Comparison of ENCODE assay signal across 16 cellular contexts in genomic region chr9:89850153-89850552, GRCh38.
A peak's percentile ranks its signal among the peaks of the same experiment; 100 is the strongest.
DNase-seq lines count a peak whose midpoint lies in the region; ATAC-seq and TF ChIP-seq lines count a peak whose summit lies in the region.
"Had no signal": no experiment of that assay in that cellular context is flagged by ENCODE, and none has a peak within 500 bp of the region (broad histone marks: within the 10 kb centered on the region; RNA-seq: fewer than 3 reads in every experiment).

No MANE protein-coding gene starts in this region.

- H3K4me3 ChIP-seq in adipocyte (ENCODE audit: low read length), result peak overlapping the region; percentile 20
- H3K4me3 ChIP-seq in lower leg skin (ENCODE audit: low read depth, poor library complexity, severe bottlenecking), result no peak overlapping the region
- H3K4me3 ChIP-seq in esophagus muscularis mucosa, result no peak overlapping the region
- H3K4me3 ChIP-seq: GM23338 had no signal

- 78 to 88% methylated on average over 3 of the region's 3 CpGs for WGBS in lower leg skin, 2 donors
- 90% methylated on average over 3 of the region's 3 CpGs for WGBS in esophagus muscularis mucosa

- no peak overlapping the region for H3K9ac ChIP-seq in adipocyte (ENCODE audit: low read length)

- no peaks in the 10 kb centered on the region for H3K36me3 Mint-ChIP-seq in activated T-helper 1 cell treated with anti-CD3 and anti-CD28 coated beads, Interleukin-12 subunit alpha, Interleukin-12 subunit beta, Interleukin-2, Interleukin-4 antibody, amounts not matched to agents 30 ng/mL and 10 ng/mL and 1 ng/mL, durations not matched to agents 14 hours and 24 hours and 36 hours (ENCODE audit: low read depth)
- H3K36me3 Mint-ChIP-seq: CD14-positive monocyte; CD8-positive, alpha-beta T cell had no signal

- TF ChIP-seq CTCF in lower leg skin (IDR thresholded peaks at IDR 0.05), result no peak
- TF ChIP-seq CTCF in GM13976 (IDR thresholded peaks at IDR 0.05; ENCODE audit: borderline replicate concordance, control extremely low read depth, extremely low read depth, insufficient read depth, missing control alignments), result no peak
- no peak for TF ChIP-seq CTCF in esophagus muscularis mucosa (IDR thresholded peaks at IDR 0.05)

- H3K27me3 Mint-ChIP-seq in activated T-helper 1 cell treated with anti-CD3 and anti-CD28 coated beads, Interleukin-12 subunit alpha, Interleukin-12 subunit beta, Interleukin-2, Interleukin-4 antibody, amounts not matched to agents 30 ng/mL and 10 ng/mL and 1 ng/mL, durations not matched to agents 14 hours and 24 hours and 36 hours (ENCODE audit: insufficient read depth), result peaks cover 2% of the 10 kb centered on the region

- H3K9me3 ChIP-seq in adipocyte (ENCODE audit: control insufficient read depth, low read length) (no peaks in the 10 kb centered on the region), esophagus muscularis mucosa (no peaks in the 10 kb centered on the region)
- H3K9me3 ChIP-seq: BE2C, Caco-2 had no signal

- no peak for ATAC-seq in GM19328 (IDR thresholded peaks at IDR 0.05; ENCODE audit: unreplicated experiment)
- ATAC-seq: CD8-positive, alpha-beta T cell; GM23338 had no signal

- in situ Hi-C loops in GM13976 (cut with MboI; ENCODE audit: low sequenced_read_pairs, unreplicated experiment), result no loop called here

- intact Hi-C loops in lower leg skin (cut with DNase I; ENCODE audit: low total_unique reads) (no loop called here), posterior vena cava (cut with DNase I) (no loop called here), esophagus muscularis mucosa (cut with DNase I) (no loop called here)
- intact Hi-C loops in activated T-helper 1 cell treated with anti-CD3 and anti-CD28 coated beads, Interleukin-12 subunit alpha, Interleukin-12 subunit beta, Interleukin-2, Interleukin-4 antibody, amounts not matched to agents 30 ng/mL and 10 ng/mL and 1 ng/mL, durations not matched to agents 14 hours and 24 hours and 36 hours (cut with micrococcal nuclease), result no loop called here

- H3K36me3 ChIP-seq in adipocyte (ENCODE audit: control insufficient read depth, insufficient read depth, low read length, severe bottlenecking) (no peaks in the 10 kb centered on the region), esophagus muscularis mucosa (no peaks in the 10 kb centered on the region)
- H3K36me3 ChIP-seq: BE2C had no signal

- peak; percentile 31 for DNase-seq in COLO668 (lab: John Stamatoyannopoulos, UW; ENCODE audit: unreplicated experiment)
- DNase-seq in adipocyte (ENCODE audit: low read depth), result no peak
- DNase-seq in lower leg skin (ENCODE audit: low spot score in 2 of 2), result peak; percentile 4 to 72
- DNase-seq in posterior vena cava (ENCODE audit: low spot score), result peak; percentile 35
- DNase-seq in GM13976 (ENCODE audit: low spot score), result no peak
- no peak for DNase-seq in esophagus muscularis mucosa (ENCODE audit: extremely low spot score)
- no peak for DNase-seq in activated T-helper 1 cell treated with anti-CD3 and anti-CD28 coated beads, Interleukin-12 subunit alpha, Interleukin-12 subunit beta, Interleukin-2, Interleukin-4 antibody, amounts not matched to agents 30 ng/mL and 10 ng/mL and 1 ng/mL, durations not matched to agents 14 hours and 24 hours and 36 hours (ENCODE audit: low spot score)
- DNase-seq: BE2C; Caco-2; CD8-positive, alpha-beta T cell; DND-41; GF-D8; H7 had no signal

- H3K27ac Mint-ChIP-seq in activated T-helper 1 cell treated with anti-CD3 and anti-CD28 coated beads, Interleukin-12 subunit alpha, Interleukin-12 subunit beta, Interleukin-2, Interleukin-4 antibody, amounts not matched to agents 30 ng/mL and 10 ng/mL and 1 ng/mL, durations not matched to agents 14 hours and 24 hours and 36 hours, result no peak overlapping the region
- H3K27ac Mint-ChIP-seq: CD14-positive monocyte; CD8-positive, alpha-beta T cell; GM23338 had no signal

- no peak overlapping the region for H3K4me3 Mint-ChIP-seq in activated T-helper 1 cell treated with anti-CD3 and anti-CD28 coated beads, Interleukin-12 subunit alpha, Interleukin-12 subunit beta, Interleukin-2, Interleukin-4 antibody, amounts not matched to agents 30 ng/mL and 10 ng/mL and 1 ng/mL, durations not matched to agents 14 hours and 24 hours and 36 hours
- H3K4me3 Mint-ChIP-seq: CD14-positive monocyte; CD8-positive, alpha-beta T cell; GM23338 had no signal

- no peak for TF ChIP-seq EP300 in esophagus muscularis mucosa (IDR thresholded peaks at IDR 0.05)

- H3K4me1 ChIP-seq in adipocyte (ENCODE audit: control insufficient read depth, insufficient read depth, low read length), result peaks cover 13% of the 10 kb centered on the region
- peaks cover 0 to 7% (median 0%) of the 10 kb centered on the region in 4 donors for H3K4me1 ChIP-seq in esophagus muscularis mucosa
- H3K4me1 ChIP-seq: BE2C, Caco-2 had no signal

- no peaks in the 10 kb centered on the region for H3K4me1 Mint-ChIP-seq in activated T-helper 1 cell treated with anti-CD3 and anti-CD28 coated beads, Interleukin-12 subunit alpha, Interleukin-12 subunit beta, Interleukin-2, Interleukin-4 antibody, amounts not matched to agents 30 ng/mL and 10 ng/mL and 1 ng/mL, durations not matched to agents 14 hours and 24 hours and 36 hours (ENCODE audit: low read depth)
- H3K4me1 Mint-ChIP-seq: CD14-positive monocyte had no signal

- H3K27ac ChIP-seq in esophagus muscularis mucosa (replicated peaks in 1 of 4), result no peak overlapping the region

- H3K27me3 ChIP-seq in adipocyte (replicated peaks; ENCODE audit: control insufficient read depth, insufficient read depth, low read length), result peaks cover 19% of the 10 kb centered on the region
- H3K27me3 ChIP-seq in esophagus muscularis mucosa, result no peaks in the 10 kb centered on the region
- H3K27me3 ChIP-seq: BE2C had no signal

- H3K9me3 Mint-ChIP-seq in activated T-helper 1 cell treated with anti-CD3 and anti-CD28 coated beads, Interleukin-12 subunit alpha, Interleukin-12 subunit beta, Interleukin-2, Interleukin-4 antibody, amounts not matched to agents 30 ng/mL and 10 ng/mL and 1 ng/mL, durations not matched to agents 14 hours and 24 hours and 36 hours, result no peaks in the 10 kb centered on the region
- H3K9me3 Mint-ChIP-seq: CD8-positive, alpha-beta T cell; GM23338 had no signal

- TF ChIP-seq POLR2A in lower leg skin (IDR thresholded peaks at IDR 0.05) (no peak), esophagus muscularis mucosa (IDR thresholded peaks at IDR 0.05; ENCODE audit: low read depth) (no peak)

Comparison
In these comparisons a context has a peak if more than half of its experiments do, and no peak if none do; other contexts are left out.
1. DNase-seq: peak in COLO668 (single experiment), lower leg skin (2 of 2) and posterior vena cava (single experiment); none in adipocyte (single experiment), GM13976 (single experiment), esophagus muscularis mucosa (single experiment) and activated T-helper 1 cell treated with anti-CD3 and anti-CD28 coated beads, Interleukin-12 subunit alpha, Interleukin-12 subunit beta, Interleukin-2, Interleukin-4 antibody, amounts not matched to agents 30 ng/mL and 10 ng/mL and 1 ng/mL, durations not matched to agents 14 hours and 24 hours and 36 hours (single experiment).